Comparison of ENCODE assay signal across 7 cellular contexts in the genomic region with DNA sequence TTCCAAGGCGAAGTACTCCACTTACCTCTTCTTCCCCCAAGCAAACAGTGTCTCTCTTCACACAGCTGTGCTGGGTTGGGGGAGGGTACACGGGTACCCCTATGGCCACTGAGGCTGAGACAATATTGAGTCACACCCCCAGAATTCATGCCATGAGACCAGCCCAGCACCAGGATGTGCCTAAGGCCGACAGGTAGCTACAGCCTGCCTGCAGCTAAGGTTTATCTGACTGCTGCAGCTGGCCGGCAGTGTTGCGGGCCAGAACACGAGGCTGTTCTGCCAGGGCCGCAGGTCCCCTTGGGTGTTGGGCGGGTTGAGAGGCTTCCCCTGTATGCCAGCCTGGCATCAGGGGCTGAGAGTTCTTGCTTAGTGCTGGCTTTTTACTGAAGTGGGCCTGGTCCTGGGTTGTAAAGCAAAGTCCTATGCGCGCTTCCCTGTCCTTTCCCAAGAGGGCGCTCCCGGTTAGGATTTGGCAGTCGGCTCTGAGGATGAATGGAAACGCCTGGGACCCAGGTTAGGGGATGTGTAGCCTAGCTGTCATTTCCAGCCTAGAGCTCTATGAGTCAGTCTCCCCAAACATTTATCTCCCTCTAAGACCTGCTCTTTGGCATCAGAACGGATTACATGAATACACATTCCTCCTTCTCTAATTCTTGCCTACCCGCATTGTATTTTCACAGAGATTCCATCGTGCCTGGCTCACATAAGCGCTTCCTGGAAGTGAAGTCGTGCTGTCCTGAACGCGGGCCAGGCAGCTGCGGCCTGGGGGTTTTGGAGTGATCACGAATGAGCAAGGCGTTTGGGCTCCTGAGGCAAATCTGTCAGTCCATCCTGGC. TPM values are rescaled to one million over a fixed set of nuclear protein-coding genes. Genes with fewer than 3 reads are reported as not detected.
DNase-seq lines count a peak whose midpoint lies in the region; ATAC-seq and TF ChIP-seq lines count a peak whose summit lies in the region.

No MANE protein-coding gene starts in this region.

- H3K4me1 Mint-ChIP-seq in T-helper 2 cell treated with Interferon-gamma antibody and Interleukin-4, amounts not matched to agents 5 μg/mL and 100 μg/mL, for 36 hours (ENCODE audit: low read depth) = peaks cover 25% of the 10 kb centered on the region

- no peaks in the 10 kb centered on the region for H3K36me3 ChIP-seq in kidney epithelial cell (ENCODE audit: control insufficient read depth, insufficient read depth, low read length)

- H3K27me3 Mint-ChIP-seq in T-helper 2 cell treated with Interferon-gamma antibody and Interleukin-4, amounts not matched to agents 5 μg/mL and 100 μg/mL, for 36 hours (ENCODE audit: low read depth) = no peaks in the 10 kb centered on the region

- no peak overlapping the region for H3K4me3 ChIP-seq in GM12864 (ENCODE audit: low read depth, low read length)
- H3K4me3 ChIP-seq in NB4 (ENCODE audit: low read depth, low read length) = no peak overlapping the region
- H3K4me3 ChIP-seq in kidney epithelial cell (ENCODE audit: low read depth, low read length) = no peak overlapping the region

- TF ChIP-seq CTCF in GM12864 (IDR thresholded peaks at IDR 0.05; ENCODE audit: low read depth, low read length, missing control alignments) (peak; percentile 56), NB4 (IDR thresholded peaks at IDR 0.05; ENCODE audit: low read depth, low read length) (peak; percentile 63), kidney epithelial cell (IDR thresholded peaks at IDR 0.05; ENCODE audit: insufficient read depth, low read length, poor library complexity, severe bottlenecking) (peak; percentile 87)

- H3K27me3 ChIP-seq in kidney epithelial cell (ENCODE audit: control insufficient read depth, insufficient read depth, low read length) = no peaks in the 10 kb centered on the region

- H3K4me3 Mint-ChIP-seq in T-helper 2 cell treated with Interferon-gamma antibody and Interleukin-4, amounts not matched to agents 5 μg/mL and 100 μg/mL, for 36 hours = no peak overlapping the region

- no peaks in the 10 kb centered on the region for H3K9me3 Mint-ChIP-seq in T-helper 2 cell treated with Interferon-gamma antibody and Interleukin-4, amounts not matched to agents 5 μg/mL and 100 μg/mL, for 36 hours

- no peak overlapping the region for H3K27ac Mint-ChIP-seq in T-helper 2 cell treated with Interferon-gamma antibody and Interleukin-4, amounts not matched to agents 5 μg/mL and 100 μg/mL, for 36 hours

- no peak for DNase-seq in GM12864 (ENCODE audit: low read depth)
- peak; percentile 67 for DNase-seq in NB4 (ENCODE audit: low read depth)
- peak; percentile 26 for DNase-seq in T-helper 2 cell treated with Interferon-gamma antibody and Interleukin-4, amounts not matched to agents 5 μg/mL and 100 μg/mL, for 36 hours (ENCODE audit: low spot score)
- DNase-seq in central memory CD4-positive, alpha-beta T cell = peak; percentile 31
- peak; percentile 60 for DNase-seq in kidney epithelial cell (ENCODE audit: low read depth)
- DNase-seq in stimulated activated CD4-positive, alpha-beta T cell treated with anti-CD3 and anti-CD28 coated beads, Interleukin-1b, Interleukin-23, amount 100 ng/mL, for 48 hours = peak; percentile 64

- H3K36me3 Mint-ChIP-seq in T-helper 2 cell treated with Interferon-gamma antibody and Interleukin-4, amounts not matched to agents 5 μg/mL and 100 μg/mL, for 36 hours (ENCODE audit: low read depth) = peaks cover 28% of the 10 kb centered on the region

- ATAC-seq in GM21447 (IDR thresholded peaks at IDR 0.05; ENCODE audit: unreplicated experiment) = no peak

- no peak for TF ChIP-seq POLR2A in NB4 (IDR thresholded peaks at IDR 0.05; ENCODE audit: extremely low read depth, insufficient read length)

RNA-seq across cellular contexts. Expression of a gene that starts 7.1 kb away (rescaled TPM):
- 8.4 and 9.4 TPM in 2 replicates for total RNA-seq in kidney epithelial cell

RNA-seq across cellular contexts. Expression of a gene that starts 46.5 kb away (rescaled TPM):
- 2.2 TPM in 1 of 2 replicates, not detected in the other for total RNA-seq in kidney epithelial cell
